8 cellular contexts compared by ENCODE assay signal in genomic region chr7:97872025-97872669, GRCh38. TPM values are rescaled to one million over a fixed set of nuclear protein-coding genes. Genes with fewer than 3 reads are reported as not detected.
DNase-seq lines count a peak whose midpoint lies in the region; ATAC-seq and TF ChIP-seq lines count a peak whose summit lies in the region.

ASNS (minus strand) TSS chr7:97872408; CDS start chr7:97869156, 3,252 bp downstream.

- H3K36me3 ChIP-seq in iPS DF 6.9 (ENCODE audit: control insufficient read depth, insufficient read depth, low read length) = peaks cover 3% of the 10 kb centered on the region; the same call in 1 of the 2 replicates
- no peaks in the 10 kb centered on the region for H3K36me3 ChIP-seq in gastrocnemius medialis

- DNase-seq in NCI-H2107 treated with DMSO at 0.1 percent for 48 hours (lab: John Stamatoyannopoulos, UW; ENCODE audit: unreplicated experiment) = peak; percentile 92
- peak; percentile 83 for DNase-seq in UCSD-AML1 (lab: John Stamatoyannopoulos, UW; ENCODE audit: unreplicated experiment)
- peak; percentile 85 for DNase-seq in iPS DF 6.9 (ENCODE audit: low read depth, low spot score)
- DNase-seq in gastrocnemius medialis = peak; percentile 65 to 73

- no CpG with 5 or more reads among the region's 58 CpGs for WGBS in iPS DF 6.9 (ENCODE audit: insufficient coverage, insufficient read length)

- peaks cover 46% of the 10 kb centered on the region for H3K4me1 Mint-ChIP-seq in brain

- in situ Hi-C loops in gastrocnemius medialis (cut with MboI; ENCODE audit: low sequenced_read_pairs in 4 of 4) = no loop called here

- peaks cover 0 to 2% (median 0%) of the 10 kb centered on the region in 5 experiments for H3K9me3 Mint-ChIP-seq in brain

- H3K36me3 Mint-ChIP-seq in brain = peaks cover 23% of the 10 kb centered on the region

- TF ChIP-seq CTCF in 22Rv1 (IDR thresholded peaks at IDR 0.05) (peak; percentile 34), brain (conservative IDR thresholded peaks at IDR 0.05) (no peak), gastrocnemius medialis (IDR thresholded peaks at IDR 0.05 in 4 of 5, conservative IDR thresholded peaks at IDR 0.05 in 1 of 5) (no peak)

- H3K4me3 ChIP-seq in iPS DF 6.9 (ENCODE audit: low read length) = peak within 1 kb of the TSS; percentile 98
- H3K4me3 ChIP-seq in gastrocnemius medialis = peak within 1 kb of the TSS; percentile 65 to 79 (median 70)

- peak; percentile 33 to 55 for TF ChIP-seq POLR2A in gastrocnemius medialis (IDR thresholded peaks at IDR 0.05)

- peak within 1 kb of the TSS; percentile 85 to 95 (median 93) for H3K4me3 Mint-ChIP-seq in brain

- peaks cover 8% of the 10 kb centered on the region for H3K27me3 Mint-ChIP-seq in brain

- intact Hi-C loops in gastrocnemius medialis (cut with DNase I; ENCODE audit: low total_unique reads) = no loop called here

- H3K9me3 ChIP-seq in iPS DF 6.9 (ENCODE audit: control insufficient read depth, insufficient read depth, low read length) (no peaks in the 10 kb centered on the region), gastrocnemius medialis (no peaks in the 10 kb centered on the region)

- H3K27ac Mint-ChIP-seq in brain = peak within 1 kb of the TSS; percentile 68 to 97 (median 95)

- H3K4me1 ChIP-seq in iPS DF 6.9 (ENCODE audit: control insufficient read depth, insufficient read depth, low read length) (peaks cover 3% of the 10 kb centered on the region; the same call in 1 of the 2 replicates), gastrocnemius medialis (no peaks in the 10 kb centered on the region)

- H3K27me3 ChIP-seq in iPS DF 6.9 (ENCODE audit: control insufficient read depth, insufficient read depth, low read length) (peaks cover 2% of the 10 kb centered on the region; the same call in 1 of the 2 replicates), gastrocnemius medialis (no peaks in the 10 kb centered on the region)

- ATAC-seq in GM18520 (IDR thresholded peaks at IDR 0.05; ENCODE audit: unreplicated experiment) (peak; percentile 99), HG03060 (IDR thresholded peaks at IDR 0.05; ENCODE audit: low read depth, unreplicated experiment) (peak; percentile 99), gastrocnemius medialis (peak; percentile 95 to 99)

- peak within 1 kb of the TSS; percentile 94 for H3K27ac ChIP-seq in 22Rv1
- no peak within 1 kb of the TSS for H3K27ac ChIP-seq in iPS DF 6.9 (ENCODE audit: low read length)
- peak within 1 kb of the TSS; percentile 15 to 52 (median 40) for H3K27ac ChIP-seq in gastrocnemius medialis

RNA-seq across cellular contexts. Expression of gene ASNS, which starts in this region (rescaled TPM):
- polyA plus RNA-seq in brain (ENCODE audit: insufficient read depth, low read depth, low replicate concordance) = 257 TPM
- 1 to 10 TPM in 3 of 4 donors, under 1 TPM in 1; 0.88 to 2.4 (median 2.1) TPM for total RNA-seq in gastrocnemius medialis
